Comparison of ENCODE assay signal across 8 cellular contexts in the genomic region with DNA sequence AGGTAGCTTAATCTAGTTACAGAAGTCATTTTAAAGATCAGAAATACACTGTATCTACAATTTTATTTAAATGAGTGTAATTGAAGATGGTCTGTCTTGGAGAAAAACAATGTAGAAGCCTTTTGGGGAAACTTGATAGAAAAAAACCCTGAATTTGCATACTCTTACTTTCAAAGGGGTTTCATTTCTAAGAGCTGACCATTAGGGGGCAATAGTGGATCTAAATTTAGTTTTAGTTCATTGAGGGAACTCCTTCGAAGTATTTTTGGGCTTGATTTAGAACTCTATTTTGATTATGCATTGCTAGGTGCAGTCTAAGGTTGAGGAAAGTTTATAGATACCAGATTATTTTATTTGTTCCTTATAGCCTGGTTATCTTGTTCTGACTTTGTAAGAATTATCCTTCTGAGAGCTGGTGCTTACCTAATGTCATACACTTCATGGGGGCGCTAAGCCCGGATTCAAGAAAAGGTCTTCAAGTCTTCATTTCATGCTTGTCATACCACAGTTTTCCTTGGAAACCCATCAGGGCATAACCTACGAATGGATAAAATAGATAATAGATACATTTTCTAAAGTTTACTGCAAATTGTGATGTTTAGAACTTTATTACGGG.
A peak's percentile ranks its signal among the peaks of the same experiment; 100 is the strongest.
DNase-seq lines count a peak whose midpoint lies in the region; ATAC-seq, FAIRE-seq and TF ChIP-seq lines count a peak whose summit lies in the region.

No MANE protein-coding gene starts in this region.

- H3K4me2 ChIP-seq in keratinocyte (ENCODE audit: control insufficient read depth, extremely low read depth, insufficient read depth, low read depth, low read length) = no peak overlapping the region

- peak; percentile 37 for DNase-seq in AG08396 (ENCODE audit: low spot score)
- peak; percentile 55 for DNase-seq in NCI-H748 (lab: John Stamatoyannopoulos, UW; ENCODE audit: unreplicated experiment)
- DNase-seq in brain pericyte (ENCODE audit: low read depth, low spot score) = peak; percentile 15
- DNase-seq in keratinocyte (ENCODE audit: low read depth, low spot score) = no peak
- DNase-seq in testis = no peak

- H3K4me3 ChIP-seq in keratinocyte (ENCODE audit: control insufficient read depth in 2 of 3, extremely low read depth in 1 of 3, insufficient read depth in 2 of 3, low read depth in 1 of 3, low read length in 3 of 3) = no peak overlapping the region
- no peak overlapping the region for H3K4me3 ChIP-seq in testis

- ATAC-seq in HG03175 (IDR thresholded peaks at IDR 0.05; ENCODE audit: unreplicated experiment) (peak; percentile 61), HG02938 (IDR thresholded peaks at IDR 0.05; ENCODE audit: unreplicated experiment) (no peak)

- no peaks in the 10 kb centered on the region for H3K27me3 ChIP-seq in keratinocyte (ENCODE audit: control insufficient read depth, extremely low read depth, insufficient read depth, low read length)
- no peaks in the 10 kb centered on the region for H3K27me3 ChIP-seq in testis

- intact Hi-C loops in testis (cut with DNase I; ENCODE audit: low total_unique reads) = loop anchor here (5.0 kb wide), 1 partner anchor 139 kb away; no protein-coding TSS in a partner anchor

- no peaks in the 10 kb centered on the region for H3K9me1 ChIP-seq in keratinocyte (ENCODE audit: control insufficient read depth, extremely low read depth, insufficient read depth, low read length)

- TF ChIP-seq POLR2A in testis (IDR thresholded peaks at IDR 0.05) = no peak

- H3K4me1 ChIP-seq in keratinocyte (ENCODE audit: control insufficient read depth, extremely low read depth, insufficient read depth, low read length) = peaks cover 8% of the 10 kb centered on the region
- peaks cover 7% of the 10 kb centered on the region for H3K4me1 ChIP-seq in testis

- H3K27ac ChIP-seq in keratinocyte (ENCODE audit: control insufficient read depth, insufficient read depth, low read length) = no peak overlapping the region
- H3K27ac ChIP-seq in testis = no peak overlapping the region

- H2AFZ ChIP-seq in keratinocyte (ENCODE audit: control insufficient read depth, low read length) = no peak overlapping the region

- 66 to 74% methylated on average over 5 of the region's 5 CpGs for WGBS in testis, 2 donors

- FAIRE-seq in keratinocyte (lab: Jason Lieb, UNC) = no peak

- dilution Hi-C loops in keratinocyte (cut with MboI; ENCODE audit: extremely low pct_ligation_motif_present, low sequenced_read_pairs) = loop anchor here (25.0 kb wide), 1 partner anchor 149 kb away; no protein-coding TSS in a partner anchor

- no peaks in the 10 kb centered on the region for H4K20me1 ChIP-seq in keratinocyte (ENCODE audit: control insufficient read depth, extremely low read depth, insufficient read depth, low read length)

- H3K9ac ChIP-seq in keratinocyte (ENCODE audit: control insufficient read depth, extremely low read depth, insufficient read depth, low read length) = no peak overlapping the region

- no peaks in the 10 kb centered on the region for H3K79me2 ChIP-seq in keratinocyte (ENCODE audit: control insufficient read depth, insufficient read depth, low read length)

- peak; percentile 32; the same call in 1 of the 2 replicates for TF ChIP-seq CTCF in GM12874 (IDR thresholded peaks at IDR 0.05; ENCODE audit: insufficient read depth, low read depth, low read length)
- TF ChIP-seq CTCF in keratinocyte (optimal IDR thresholded peaks at IDR 0.05 in 1 of 3, IDR thresholded peaks at IDR 0.05 in 1 of 3, conservative IDR thresholded peaks at IDR 0.05 in 1 of 3; ENCODE audit: extremely low read depth in 1 of 3, insufficient read depth in 2 of 3, low read length in 3 of 3) = peak in 2 of 3 experiments; percentile 39 to 62
- TF ChIP-seq CTCF in testis (IDR thresholded peaks at IDR 0.05) = peak in 2 of 3 experiments; percentile 54 to 67

- H3K9me3 ChIP-seq in keratinocyte (ENCODE audit: control insufficient read depth, low read depth, low read length) (no peaks in the 10 kb centered on the region), testis (no peaks in the 10 kb centered on the region)

- H3K36me3 ChIP-seq in keratinocyte (ENCODE audit: control insufficient read depth in 2 of 2, extremely low read depth in 1 of 2, insufficient read depth in 2 of 2, low read length in 2 of 2) (no peaks in the 10 kb centered on the region), testis (ENCODE audit: low read depth, missing control alignments) (no peaks in the 10 kb centered on the region)

Comparison
In these comparisons a context has a peak if more than half of its experiments do, and no peak if none do; other contexts are left out.
1. DNase-seq: peak in AG08396 (single experiment), NCI-H748 (single experiment) and brain pericyte (single experiment); none in keratinocyte (single experiment) and testis (single experiment).
2. Peak in every context shown above with its lines, with median percentiles within 50 percentile points of each other: CTCF ChIP-seq.